8 cellular contexts compared by ENCODE assay signal in the genomic region with DNA sequence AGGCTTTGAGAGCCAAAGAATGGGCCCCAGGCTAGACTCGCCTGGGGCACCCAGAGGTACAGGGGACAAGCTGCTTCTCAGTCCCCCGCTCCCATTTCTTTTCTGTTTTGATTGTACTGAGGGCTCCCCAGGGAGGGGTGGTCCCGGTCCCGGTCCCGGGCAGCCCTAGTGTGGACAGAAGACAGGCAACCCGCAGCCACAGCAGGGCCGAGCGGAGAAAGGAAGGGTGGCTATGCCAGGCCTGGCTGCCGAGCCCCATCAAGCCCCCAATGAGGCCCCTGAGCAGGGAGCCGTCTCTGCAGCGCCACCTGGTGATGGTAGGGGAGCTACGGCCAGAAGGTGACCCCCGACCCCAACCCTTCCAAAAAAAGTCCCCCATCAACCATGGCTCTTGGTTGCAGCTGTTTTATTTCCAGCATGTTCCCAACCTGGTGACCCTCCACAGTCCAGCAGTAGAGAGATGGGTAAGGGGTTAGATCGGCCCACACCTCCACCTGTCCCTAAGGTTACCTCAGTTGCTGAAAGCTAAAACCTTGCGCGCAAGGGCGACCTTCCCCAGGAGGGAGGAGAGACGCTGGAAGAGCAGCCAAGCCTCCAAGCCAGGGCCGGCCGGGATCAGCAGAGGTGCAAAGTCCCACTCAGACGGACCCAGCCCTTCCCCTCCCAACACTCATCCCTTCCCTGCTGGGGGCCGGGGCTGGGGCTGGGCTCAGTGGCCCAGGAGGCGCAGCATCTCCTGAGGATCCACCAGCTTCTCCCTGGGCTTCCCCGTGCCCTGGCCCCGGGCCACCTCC. TPM values are rescaled to one million over a fixed set of nuclear protein-coding genes. Genes with fewer than 3 reads are reported as not detected.
DNase-seq lines count a peak whose midpoint lies in the region; ATAC-seq and TF ChIP-seq lines count a peak whose summit lies in the region.

No MANE protein-coding gene starts in this region.

- H3K36me3 ChIP-seq in BLaER1 treated with 17β-estradiol and CSF1 and Interleukin-3, amounts not matched to agents 10 nM and 100 nM = peaks cover 0 to 7% (median 0%) of the 10 kb centered on the region in 11 experiments; a peak in 4 of 22 replicates
- H3K36me3 ChIP-seq in adipocyte (ENCODE audit: control insufficient read depth, insufficient read depth, low read length, severe bottlenecking) (no peaks in the 10 kb centered on the region), smooth muscle cell (ENCODE audit: low read depth) (no peaks in the 10 kb centered on the region)

- H3K9ac ChIP-seq in BLaER1 treated with 17β-estradiol and CSF1 and Interleukin-3, amounts not matched to agents 10 nM and 100 nM = no peak overlapping the region; a peak in 1 of 22 replicates
- H3K9ac ChIP-seq in adipocyte (ENCODE audit: low read length) (no peak overlapping the region), smooth muscle cell (ENCODE audit: low read depth) (no peak overlapping the region)

- H3K4me2 ChIP-seq in BLaER1 treated with 17β-estradiol and CSF1 and Interleukin-3, amounts not matched to agents 10 nM and 100 nM = peak overlapping the region; percentile 6 to 52 (median 36); a peak in 18 of 22 replicates
- peak overlapping the region; percentile 39 for H3K4me2 ChIP-seq in smooth muscle cell

- 0 out of 20 replicates have a peak overlapping the region, but pooled peaks of 1 of the 10 experiments have one; percentile 19 for H3K4me3 ChIP-seq in BLaER1 treated with 17β-estradiol and CSF1 and Interleukin-3, amounts not matched to agents 10 nM and 100 nM
- H3K4me3 ChIP-seq in HFF-Myc (replicated peaks; ENCODE audit: low read depth, low read length) = no peak overlapping the region
- H3K4me3 ChIP-seq in adipocyte (ENCODE audit: low read length) = peak overlapping the region; percentile 41
- H3K4me3 ChIP-seq in smooth muscle cell = no peak overlapping the region

- peaks cover 49 to 61% (median 55%) of the 10 kb centered on the region in 11 experiments for H3K27me3 ChIP-seq in BLaER1 treated with 17β-estradiol and CSF1 and Interleukin-3, amounts not matched to agents 10 nM and 100 nM
- H3K27me3 ChIP-seq in adipocyte (replicated peaks; ENCODE audit: control insufficient read depth, insufficient read depth, low read length) (peaks cover 24% of the 10 kb centered on the region), smooth muscle cell (ENCODE audit: low read depth) (peaks cover 52% of the 10 kb centered on the region)

- H3K4me1 ChIP-seq in BLaER1 treated with 17β-estradiol and CSF1 and Interleukin-3, amounts not matched to agents 10 nM and 100 nM = peaks cover 21 to 56% (median 48%) of the 10 kb centered on the region in 10 experiments; a peak in 19 of 20 replicates
- H3K4me1 ChIP-seq in adipocyte (ENCODE audit: control insufficient read depth, insufficient read depth, low read length) (peaks cover 5% of the 10 kb centered on the region), smooth muscle cell (ENCODE audit: low read depth) (peaks cover 6% of the 10 kb centered on the region)

- H3F3A ChIP-seq in smooth muscle cell (ENCODE audit: low read depth) = no peaks in the 10 kb centered on the region

- ATAC-seq in GM18517 (IDR thresholded peaks at IDR 0.05; ENCODE audit: unreplicated experiment) = no peak
- no peak for ATAC-seq in GM21529 (IDR thresholded peaks at IDR 0.05; ENCODE audit: unreplicated experiment)

- peaks cover 0 to 73% (median 29%) of the 10 kb centered on the region in 11 experiments; a peak in 17 of 22 replicates for H4K20me1 ChIP-seq in BLaER1 treated with 17β-estradiol and CSF1 and Interleukin-3, amounts not matched to agents 10 nM and 100 nM
- H4K20me1 ChIP-seq in smooth muscle cell (ENCODE audit: low read depth) = peaks cover 3% of the 10 kb centered on the region

- no peak for DNase-seq in HFF-Myc (ENCODE audit: extremely low read depth, low read depth)
- peak; percentile 54 for DNase-seq in T follicular helper cell (ENCODE audit: low read depth)
- peak; percentile 83 for DNase-seq in adipocyte (ENCODE audit: low read depth)
- DNase-seq in hepatic stellate cell (ENCODE audit: low spot score) = peak; percentile 72
- peak; percentile 17 for DNase-seq in smooth muscle cell (lab: John Stamatoyannopoulos, UW; ENCODE audit: unreplicated experiment)

- 48% methylated on average over 25 of the region's 25 CpGs for WGBS in smooth muscle cell (ENCODE audit: low lambda C conversion rate)

- TF ChIP-seq CTCF in HFF-Myc (IDR thresholded peaks at IDR 0.05; ENCODE audit: low read depth, low read length, missing control alignments) = peak; percentile 76
- TF ChIP-seq CTCF in smooth muscle cell (IDR thresholded peaks at IDR 0.05; ENCODE audit: borderline replicate concordance, insufficient read depth, poor library complexity, severe bottlenecking) = peak; percentile 60

- H2AFZ ChIP-seq in smooth muscle cell (ENCODE audit: low read depth) = no peak overlapping the region

- no peaks in the 10 kb centered on the region for H3K79me2 ChIP-seq in smooth muscle cell (ENCODE audit: low read depth)

- no peak overlapping the region for H3K27ac ChIP-seq in BLaER1 treated with 17β-estradiol and CSF1 and Interleukin-3, amounts not matched to agents 10 nM and 100 nM
- H3K27ac ChIP-seq in smooth muscle cell (ENCODE audit: low read depth) = no peak overlapping the region

- no peaks in the 10 kb centered on the region for H3K9me3 ChIP-seq in BLaER1 treated with 17β-estradiol and CSF1 and Interleukin-3, amounts not matched to agents 10 nM and 100 nM (replicated peaks in 1 of 11)
- no peaks in the 10 kb centered on the region for H3K9me3 ChIP-seq in adipocyte (ENCODE audit: control insufficient read depth, low read length)
- no peaks in the 10 kb centered on the region for H3K9me3 ChIP-seq in smooth muscle cell (replicated peaks; ENCODE audit: low read depth)

RNA-seq across cellular contexts. Expression of gene GRIN2C, which starts 2.6 kb away (rescaled TPM):
- total RNA-seq in smooth muscle cell = 0.13 TPM in 2 replicates
- polyA plus RNA-seq in smooth muscle cell = 0.30 and 0.32 TPM in 2 replicates

RNA-seq across cellular contexts. Expression of gene FDXR, which starts 10.5 kb away (rescaled TPM):
- total RNA-seq in smooth muscle cell = 5.6 and 10.4 TPM in 2 replicates
- 18.7 and 22.1 TPM in 2 replicates for polyA plus RNA-seq in smooth muscle cell

RNA-seq across cellular contexts. Expression of gene FADS6, which starts 31.1 kb away (rescaled TPM):
- total RNA-seq in smooth muscle cell = 0.22 TPM in 1 of 2 replicates, not detected in the other
- polyA plus RNA-seq in smooth muscle cell = not detected in 2 replicates
